ENCODE assay signal across 9 cellular contexts in the genomic region with DNA sequence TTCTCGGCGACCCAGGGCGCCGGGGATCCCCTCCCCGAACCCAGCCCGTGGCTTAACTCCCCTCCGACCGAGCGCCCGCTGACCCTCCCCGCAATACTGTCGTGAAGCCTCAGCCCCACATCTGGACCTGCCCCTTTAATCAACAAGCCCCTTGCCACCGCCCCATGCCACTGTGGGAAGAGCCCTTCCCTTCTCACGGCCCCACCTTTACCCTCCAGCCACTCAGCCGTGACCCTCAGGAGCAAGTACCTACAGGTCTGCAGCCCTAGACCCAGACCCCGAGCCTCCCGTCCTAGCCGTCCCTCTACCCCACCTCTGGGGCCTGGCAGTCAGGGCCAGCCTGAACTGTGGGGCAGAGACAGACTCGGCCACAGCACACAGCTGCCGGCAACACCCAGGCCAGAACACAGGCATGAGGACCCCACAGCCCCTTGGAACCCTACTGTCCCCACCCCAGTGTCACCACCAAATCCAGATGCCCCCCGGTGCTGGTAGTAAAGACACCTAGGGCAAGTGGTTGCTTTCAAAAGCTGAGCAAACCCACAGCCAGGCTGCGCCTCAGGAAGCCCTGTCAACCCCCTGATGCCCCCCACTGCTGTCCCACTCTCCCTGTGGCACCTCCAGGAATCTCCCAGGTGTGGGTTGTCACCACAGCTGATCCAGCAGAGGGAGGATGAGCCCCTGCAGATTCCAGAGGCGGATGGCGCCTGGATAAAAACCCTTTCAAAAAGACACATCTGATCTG. TPM values are rescaled to one million over a fixed set of nuclear protein-coding genes. Genes with fewer than 3 reads are reported as not detected.
DNase-seq lines count a peak whose midpoint lies in the region; ATAC-seq and TF ChIP-seq lines count a peak whose summit lies in the region.
"Had no signal": no experiment of that assay in that cellular context is flagged by ENCODE, and none has a peak within 500 bp of the region (broad histone marks: within the 10 kb centered on the region; RNA-seq: fewer than 3 reads in every experiment).

No MANE protein-coding gene starts in this region.

- peaks cover 0 to 67% (median 17%) of the 10 kb centered on the region in 3 donors for H3K4me1 ChIP-seq in gastroesophageal sphincter

- H3K9me3 Mint-ChIP-seq in Calu3 (ENCODE audit: low read depth, unreplicated experiment) (no peaks in the 10 kb centered on the region), progenitor cell of endocrine pancreas (ENCODE audit: low read depth) (no peaks in the 10 kb centered on the region)

- H3K4me1 Mint-ChIP-seq in Calu3 (ENCODE audit: low read depth, unreplicated experiment): peaks cover 10% of the 10 kb centered on the region
- H3K4me1 Mint-ChIP-seq in progenitor cell of endocrine pancreas (ENCODE audit: low read depth): peaks cover 4% of the 10 kb centered on the region

- CTCF ChIA-PET in Calu3 (lab: Charles Lee): no interaction called here

- 20% methylated on average over 1 of the region's 24 CpGs; no CpG with 5 or more reads in 1 of the 2 donors for WGBS in gastroesophageal sphincter (ENCODE audit: low coverage in 1 of 2), 2 donors

- no peak for TF ChIP-seq POLR2A in gastroesophageal sphincter (IDR thresholded peaks at IDR 0.05)

- peaks cover 10% of the 10 kb centered on the region for H3K36me3 Mint-ChIP-seq in Calu3 (ENCODE audit: insufficient read depth, unreplicated experiment)
- no peaks in the 10 kb centered on the region for H3K36me3 Mint-ChIP-seq in progenitor cell of endocrine pancreas (ENCODE audit: insufficient read depth)

- no peaks in the 10 kb centered on the region for H3K9me3 ChIP-seq in gastroesophageal sphincter

- H3K27me3 ChIP-seq in gastroesophageal sphincter: no peaks in the 10 kb centered on the region

- peak; percentile 8 for ATAC-seq in gastroesophageal sphincter

- H3K36me3 ChIP-seq in gastroesophageal sphincter: peaks cover 0 to 23% of the 10 kb centered on the region in 2 donors

- no peak overlapping the region for H3K27ac Mint-ChIP-seq in Calu3 (ENCODE audit: unreplicated experiment)
- no peak overlapping the region for H3K27ac Mint-ChIP-seq in progenitor cell of endocrine pancreas

- TF ChIP-seq CTCF in Calu3 (IDR thresholded peaks at IDR 0.05; ENCODE audit: unreplicated experiment) (no peak), VCaP (conservative IDR thresholded peaks at IDR 0.05) (no peak), gastroesophageal sphincter (IDR thresholded peaks at IDR 0.05) (no peak), progenitor cell of endocrine pancreas (IDR thresholded peaks at IDR 0.05; ENCODE audit: unreplicated experiment) (no peak)

- no peak for TF ChIP-seq EP300 in gastroesophageal sphincter (IDR thresholded peaks at IDR 0.05)

- H3K27me3 Mint-ChIP-seq in Calu3 (ENCODE audit: unreplicated experiment) (peaks cover 99% of the 10 kb centered on the region), progenitor cell of endocrine pancreas (peaks cover 58% of the 10 kb centered on the region)

- intact Hi-C loops in Calu3 (cut with micrococcal nuclease; ENCODE audit: unreplicated experiment): no loop called here

- H3K4me3 Mint-ChIP-seq in Calu3 (ENCODE audit: low read depth, unreplicated experiment) (peak overlapping the region; percentile 62), progenitor cell of endocrine pancreas (ENCODE audit: low read depth) (peak overlapping the region; percentile 73)

- DNase-seq in Calu3: no peak
- DNase-seq in progenitor cell of endocrine pancreas (ENCODE audit: low spot score, unreplicated experiment): no peak
- no peak for DNase-seq in SIG-M5 treated with dmso at 0.1 percent for 504 hours (lab: John Stamatoyannopoulos, UW; ENCODE audit: unreplicated experiment)
- DNase-seq in kidney tubule cell (ENCODE audit: low spot score): no peak
- no peak for DNase-seq in hippocampal formation (lab: John Stamatoyannopoulos, UW)
- no peak for DNase-seq in NCI-H1092 (lab: John Stamatoyannopoulos, UW)
- DNase-seq: stimulated activated CD4-positive, alpha-beta T cell treated with anti-CD3 and anti-CD28 coated beads, Interleukin-4, amount 100 ng/mL, for 1 hour had no signal

- peak overlapping the region; percentile 70 to 75 for H3K4me3 ChIP-seq in gastroesophageal sphincter

- H3K27ac ChIP-seq in VCaP (peak overlapping the region; percentile 46; the same call in 1 of the 2 replicates), gastroesophageal sphincter (peak overlapping the region; percentile 52 to 93 (median 88))

- no TSS peak for BruUV-seq in Calu3 (replicated peaks; lab: Mats Ljungman, UMichigan)

RNA-seq across cellular contexts. Expression of a gene that starts 1.4 kb away (rescaled TPM):
- total RNA-seq in Calu3 (2022): not detected in 2 replicates
- 10 to 100 TPM; 24.4 to 26.4 (median 25.0) TPM for total RNA-seq in gastroesophageal sphincter
- 0.20 and 0.38 TPM in 2 replicates for total RNA-seq in progenitor cell of endocrine pancreas

Comparison
In these comparisons a context has a peak if more than half of its experiments do, and no peak if none do; other contexts are left out.
1. RNA of a gene that starts 1.4 kb away (total RNA-seq): 24.4 to 26.4 TPM in gastroesophageal sphincter; 0.20 to 0.38 TPM in progenitor cell of endocrine pancreas and not detected in Calu3; every median in the first group is over 10 times any median in the second.